ENCODE assay signal across 22 cellular contexts in genomic region chr14:86430807-86431206, GRCh38.
A peak's percentile ranks its signal among the peaks of the same experiment; 100 is the strongest.
DNase-seq lines count a peak whose midpoint lies in the region; ATAC-seq and TF ChIP-seq lines count a peak whose summit lies in the region.
"Had no signal": no experiment of that assay in that cellular context is flagged by ENCODE, and none has a peak within 500 bp of the region (broad histone marks: within the 10 kb centered on the region; RNA-seq: fewer than 3 reads in every experiment).

No MANE protein-coding gene starts in this region.

- H4K5ac ChIP-seq in IMR-90 (ENCODE audit: low read depth, low read length) = no peak overlapping the region

- TF ChIP-seq CTCF in IMR-90 (conservative IDR thresholded peaks at IDR 0.05; ENCODE audit: low read depth, low read length) = no peak
- TF ChIP-seq CTCF in kidney epithelial cell (IDR thresholded peaks at IDR 0.05; ENCODE audit: insufficient read depth, low read length, poor library complexity, severe bottlenecking) = no peak
- TF ChIP-seq CTCF in GM20000 (IDR thresholded peaks at IDR 0.05; ENCODE audit: extremely low read depth, missing control alignments) = no peak

- H3K18ac ChIP-seq in IMR-90 (ENCODE audit: low read depth, low read length) = no peak overlapping the region

- peak overlapping the region; percentile 4 for H2AFZ ChIP-seq in IMR-90 (replicated peaks; ENCODE audit: low read length, poor library complexity)

- H3K27me3 ChIP-seq in IMR-90 (ENCODE audit: control insufficient read depth, insufficient read depth, low read length) (no peaks in the 10 kb centered on the region), kidney epithelial cell (ENCODE audit: control insufficient read depth, insufficient read depth, low read length) (no peaks in the 10 kb centered on the region)

- no peak overlapping the region for H3K4me3 ChIP-seq in IMR-90 (ENCODE audit: insufficient read depth, low read depth, low read length)
- H3K4me3 ChIP-seq in kidney epithelial cell (ENCODE audit: low read depth, low read length) = no peak overlapping the region
- H3K4me3 ChIP-seq: prostate gland, SK-N-MC had no signal

- POLR2A ChIA-PET in IMR-90 (lab: Charles Lee; ENCODE audit: unreplicated experiment) = no interaction called here

- H2BK20ac ChIP-seq in IMR-90 (ENCODE audit: low read depth, low read length) = no peak overlapping the region

- H3K9ac ChIP-seq in IMR-90 (ENCODE audit: low read depth, low read length) = no peak overlapping the region
- H3K9ac ChIP-seq: KMS-11 had no signal

- dilution Hi-C loops in IMR-90 (cut with HindIII; ENCODE audit: low sequenced_read_pairs, unreplicated experiment) = no loop called here

- no peak overlapping the region for H4K91ac ChIP-seq in IMR-90 (ENCODE audit: insufficient read depth, low read depth, low read length)

- peak; percentile 81 for ATAC-seq in IMR-90 (ENCODE audit: low read depth)
- ATAC-seq: left ventricle myocardium superior, T-helper 17 cell had no signal

- TF ChIP-seq RAD21 in IMR-90 (IDR thresholded peaks at IDR 0.05; ENCODE audit: low read length) = no peak

- intact Hi-C loops in IMR-90 (cut with micrococcal nuclease) = no loop called here

- no peak for TF ChIP-seq POLR2A in IMR-90 (IDR thresholded peaks at IDR 0.05; ENCODE audit: low read depth, low read length)

- H3K23ac ChIP-seq in IMR-90 (ENCODE audit: low read depth, low read length) = no peak overlapping the region

- H3K4me1 ChIP-seq in IMR-90 (ENCODE audit: control insufficient read depth, insufficient read depth, low read length) = peaks cover 1% of the 10 kb centered on the region; the same call in 1 of the 2 replicates
- H3K4me1 ChIP-seq: prostate gland had no signal

- no peak overlapping the region for H2BK15ac ChIP-seq in IMR-90 (ENCODE audit: low read depth, low read length)

- no peaks in the 10 kb centered on the region for H3K79me1 ChIP-seq in IMR-90 (ENCODE audit: low read depth in 1 of 2, low read length in 2 of 2)

- H3K36me3 ChIP-seq in IMR-90 (ENCODE audit: control insufficient read depth, insufficient read depth, low read length) (no peaks in the 10 kb centered on the region), kidney epithelial cell (ENCODE audit: control insufficient read depth, insufficient read depth, low read length) (no peaks in the 10 kb centered on the region)
- H3K36me3 ChIP-seq: prostate gland had no signal

- no peak overlapping the region for H2AK5ac ChIP-seq in IMR-90 (ENCODE audit: low read depth, low read length)

- H3K9me3 ChIP-seq in IMR-90 (ENCODE audit: control insufficient read depth, insufficient read depth, low read length) = no peaks in the 10 kb centered on the region
- H3K9me3 ChIP-seq: prostate gland had no signal

- DNase-seq in IMR-90 = peak; percentile 44
- peak; percentile 22 for DNase-seq in NCI-H2107 (lab: John Stamatoyannopoulos, UW)
- DNase-seq in NCI-H69 (lab: John Stamatoyannopoulos, UW) = peak; percentile 98
- DNase-seq in kidney epithelial cell (ENCODE audit: low read depth) = peak; percentile 7
- no peak for DNase-seq in COR-L47 (lab: John Stamatoyannopoulos, UW)
- no peak for DNase-seq in GM20000 (ENCODE audit: low spot score)
- DNase-seq in SW 1271 (lab: John Stamatoyannopoulos, UW) = no peak
- DNase-seq in H4 (ENCODE audit: low spot score) = no peak
- DNase-seq: activated CD4-positive, CD25-positive, alpha-beta regulatory T cell treated with anti-CD3 and anti-CD28 coated beads, Interleukin-2, amount 50 U/mL, for 72 hours; activated effector memory CD4-positive, alpha-beta T cell treated with anti-CD3 and anti-CD28 coated beads, Interleukin-2, amount 50 U/mL, for 16 hours; activated naive CD8-positive, alpha-beta T cell treated with anti-CD3 and anti-CD28 coated beads, Interleukin-2, amount 10 ng/mL, durations not matched to agents 7 days and 5 days; CD4-positive, CD25-positive, alpha-beta regulatory T cell; central memory CD4-positive, alpha-beta T cell; dermis blood vessel endothelial cell; left ventricle myocardium superior; MM.1S; NCI-H510A; nucleus accumbens; T-helper 17 cell had no signal

- H3K4me2 ChIP-seq in IMR-90 (ENCODE audit: low read depth, low read length) = no peak overlapping the region
- H3K4me2 ChIP-seq: KMS-11 had no signal

- no peak overlapping the region for H2AK9ac ChIP-seq in IMR-90 (replicated peaks; ENCODE audit: low read depth, low read length, poor library complexity)

- no TSS peak for BruUV-seq in IMR-90 (replicated peaks; lab: Mats Ljungman, UMichigan)

- H2BK120ac ChIP-seq in IMR-90 (ENCODE audit: low read depth, low read length) = no peak overlapping the region

- in situ Hi-C loops in IMR-90 (cut with MboI; ENCODE audit: low sequenced_read_pairs) = no loop called here

- no peak overlapping the region for H3K56ac ChIP-seq in IMR-90 (ENCODE audit: extremely low read depth, insufficient read depth, low read length)

- H2BK5ac ChIP-seq in IMR-90 (ENCODE audit: low read depth, low read length, poor library complexity, severe bottlenecking) = no peak overlapping the region

- H4K8ac ChIP-seq in IMR-90 (ENCODE audit: low read depth in 2 of 2, low read length in 2 of 2) = no peak overlapping the region

- H3K27ac ChIP-seq in IMR-90 (ENCODE audit: insufficient read depth, low read length) = no peak overlapping the region
- H3K27ac ChIP-seq: KMS-11, prostate gland, SK-N-MC had no signal

- no peak overlapping the region for H3K14ac ChIP-seq in IMR-90 (replicated peaks; ENCODE audit: low read depth, low read length)

- CTCF ChIA-PET in IMR-90 (lab: Yijun Ruan, JAX) = no interaction called here

- WGBS in IMR-90 (ENCODE audit: extremely low coverage in 2 of 2, insufficient read length in 1 of 2), 2 experiments = no CpG with 5 or more reads among the region's 7 CpGs

- H3K9me1 ChIP-seq in IMR-90 (ENCODE audit: insufficient read depth, low read length) = no peaks in the 10 kb centered on the region

- no peak overlapping the region for H3K4ac ChIP-seq in IMR-90 (ENCODE audit: low read depth, low read length)

- H4K20me1 ChIP-seq in IMR-90 (ENCODE audit: insufficient read depth, low read length) = no peaks in the 10 kb centered on the region

TF ChIP-seq in IMR-90, 13 proteins besides CTCF, POLR2A, EP300 and RAD21:
- TF ChIP-seq USF2 (IDR thresholded peaks at IDR 0.05; ENCODE audit: low read depth, low read length) = no peak
- TF ChIP-seq RFX5 (IDR thresholded peaks at IDR 0.05; ENCODE audit: low read depth, low read length) = no peak
- no peak for TF ChIP-seq ELK1 (IDR thresholded peaks at IDR 0.05; ENCODE audit: borderline replicate concordance, low read depth, low read length)
- no peak for TF ChIP-seq NFE2L2 (IDR thresholded peaks at IDR 0.05; ENCODE audit: low read depth, low read length)
- TF ChIP-seq MAFK (IDR thresholded peaks at IDR 0.05; ENCODE audit: low read depth, low read length) = no peak
- TF ChIP-seq MAZ (IDR thresholded peaks at IDR 0.05; ENCODE audit: borderline replicate concordance, low read depth, low read length) = no peak

Comparison
In these comparisons a context has a peak if more than half of its experiments do, and no peak if none do; other contexts are left out.
1. DNase-seq: peak in IMR-90 (single experiment), NCI-H2107 (single experiment), NCI-H69 (single experiment) and kidney epithelial cell (single experiment); none in COR-L47 (single experiment), GM20000 (single experiment), SW 1271 (0 of 2) and H4 (single experiment).